In the genomic region with DNA sequence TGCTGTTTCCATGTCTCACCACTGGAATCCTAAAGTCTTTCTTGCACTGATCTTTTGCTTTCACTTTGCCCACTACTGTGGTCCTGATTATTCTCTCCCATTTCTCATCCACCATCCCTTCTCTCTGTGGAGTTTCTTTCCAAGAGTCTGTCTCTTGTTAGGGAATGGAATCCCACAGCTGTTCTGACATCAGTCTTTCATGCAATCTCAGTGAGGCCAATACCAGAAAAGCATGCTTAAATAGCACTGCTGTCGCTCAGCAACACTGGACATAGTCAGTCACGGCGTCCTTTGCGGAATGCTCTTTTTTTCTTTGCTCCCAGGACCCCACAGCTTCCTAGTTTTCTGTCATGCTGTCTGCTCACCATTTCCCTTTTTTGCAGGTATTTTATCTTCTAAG, we compare ENCODE assay signal across 1 cellular context.
TF ChIP-seq lines count a peak whose summit lies in the region.

No MANE protein-coding gene starts in this region.

TF ChIP-seq in WTC11, 78 proteins besides CTCF, POLR2A, EP300 and RAD21 (continued from another document):
- TF ChIP-seq, protein P1, sequence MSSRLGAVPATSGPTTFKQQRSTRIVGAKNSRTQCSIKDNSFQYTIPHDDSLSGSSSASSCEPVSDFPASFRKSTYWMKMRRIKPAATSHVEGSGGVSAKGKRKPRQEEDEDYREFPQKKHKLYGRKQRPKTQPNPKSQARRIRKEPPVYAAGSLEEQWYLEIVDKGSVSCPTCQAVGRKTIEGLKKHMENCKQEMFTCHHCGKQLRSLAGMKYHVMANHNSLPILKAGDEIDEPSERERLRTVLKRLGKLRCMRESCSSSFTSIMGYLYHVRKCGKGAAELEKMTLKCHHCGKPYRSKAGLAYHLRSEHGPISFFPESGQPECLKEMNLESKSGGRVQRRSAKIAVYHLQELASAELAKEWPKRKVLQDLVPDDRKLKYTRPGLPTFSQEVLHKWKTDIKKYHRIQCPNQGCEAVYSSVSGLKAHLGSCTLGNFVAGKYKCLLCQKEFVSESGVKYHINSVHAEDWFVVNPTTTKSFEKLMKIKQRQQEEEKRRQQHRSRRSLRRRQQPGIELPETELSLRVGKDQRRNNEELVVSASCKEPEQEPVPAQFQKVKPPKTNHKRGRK (CRISPR knock-in tag; IDR thresholded peaks at IDR 0.05; ENCODE audit: borderline replicate concordance), result no peak
- TF ChIP-seq, protein P2, sequence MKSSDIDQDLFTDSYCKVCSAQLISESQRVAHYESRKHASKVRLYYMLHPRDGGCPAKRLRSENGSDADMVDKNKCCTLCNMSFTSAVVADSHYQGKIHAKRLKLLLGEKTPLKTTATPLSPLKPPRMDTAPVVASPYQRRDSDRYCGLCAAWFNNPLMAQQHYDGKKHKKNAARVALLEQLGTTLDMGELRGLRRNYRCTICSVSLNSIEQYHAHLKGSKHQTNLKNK (CRISPR knock-in tag; IDR thresholded peaks at IDR 0.05), result no peak
- TF ChIP-seq NR3C1 (CRISPR knock-in tag; conservative IDR thresholded peaks at IDR 0.05; ENCODE audit: low read depth), result no peak
- TF ChIP-seq, protein P3, sequence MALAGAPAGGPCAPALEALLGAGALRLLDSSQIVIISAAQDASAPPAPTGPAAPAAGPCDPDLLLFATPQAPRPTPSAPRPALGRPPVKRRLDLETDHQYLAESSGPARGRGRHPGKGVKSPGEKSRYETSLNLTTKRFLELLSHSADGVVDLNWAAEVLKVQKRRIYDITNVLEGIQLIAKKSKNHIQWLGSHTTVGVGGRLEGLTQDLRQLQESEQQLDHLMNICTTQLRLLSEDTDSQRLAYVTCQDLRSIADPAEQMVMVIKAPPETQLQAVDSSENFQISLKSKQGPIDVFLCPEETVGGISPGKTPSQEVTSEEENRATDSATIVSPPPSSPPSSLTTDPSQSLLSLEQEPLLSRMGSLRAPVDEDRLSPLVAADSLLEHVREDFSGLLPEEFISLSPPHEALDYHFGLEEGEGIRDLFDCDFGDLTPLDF (CRISPR knock-in tag; IDR thresholded peaks at IDR 0.05), result no peak
TF ChIP-seq in WTC11: peak in this region for 0.
